In the genomic region with DNA sequence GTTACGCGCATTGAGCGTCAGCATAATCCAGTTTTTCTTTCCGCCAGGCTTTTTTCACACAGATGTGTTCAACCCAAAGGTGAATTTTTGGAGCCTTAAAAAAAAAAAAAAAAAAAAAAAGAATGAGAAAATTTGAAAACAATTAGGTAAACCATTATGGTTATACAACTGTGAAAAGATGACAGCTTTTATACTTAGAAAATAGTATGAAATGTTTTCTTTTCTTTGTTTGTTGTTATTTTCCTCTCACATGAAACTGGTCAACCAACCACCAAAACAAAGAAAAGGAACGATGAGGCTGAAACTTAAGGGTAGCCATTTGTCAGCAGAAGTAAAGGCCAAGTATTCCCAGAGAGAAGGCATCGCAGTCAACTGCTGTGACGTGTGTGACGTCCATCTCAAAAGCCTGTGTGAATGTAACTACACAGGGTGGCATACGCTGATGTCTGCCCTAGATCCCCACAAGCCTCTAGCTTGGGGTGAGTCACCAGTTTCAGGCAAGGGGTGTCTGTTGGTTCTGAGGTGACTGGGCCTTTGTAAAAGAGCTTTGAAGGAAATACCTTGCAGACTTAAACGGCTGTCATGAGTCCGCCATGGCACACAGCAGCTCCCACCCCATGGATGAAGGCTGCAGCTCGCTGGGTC, we compare ENCODE assay signal across 12 cellular contexts.
DNase-seq lines count a peak whose midpoint lies in the region; ATAC-seq, FAIRE-seq and TF ChIP-seq lines count a peak whose summit lies in the region.
"Had no signal": no experiment of that assay in that cellular context is flagged by ENCODE, and none has a peak within 500 bp of the region (broad histone marks: within the 10 kb centered on the region; RNA-seq: fewer than 3 reads in every experiment).

No MANE protein-coding gene starts in this region.

- no peaks in the 10 kb centered on the region for H4K20me1 ChIP-seq in astrocyte (ENCODE audit: insufficient read depth, low read length)

- no CpG with 5 or more reads among the region's 12 CpGs for WGBS in neuronal stem cell (ENCODE audit: extremely low coverage in 2 of 2, insufficient read length in 2 of 2, insufficient replicate concordance in 1 of 2), 2 donors

- H3K4me2 ChIP-seq in astrocyte (ENCODE audit: low read length) (no peak overlapping the region), neuronal stem cell (ENCODE audit: insufficient read depth, low read length, poor library complexity, severe bottlenecking) (no peak overlapping the region)

- H3K23ac ChIP-seq in neuronal stem cell (ENCODE audit: low read depth, low read length, poor library complexity) = no peak overlapping the region

- no peak for TF ChIP-seq CTCF in astrocyte (IDR thresholded peaks at IDR 0.05; ENCODE audit: insufficient read depth, low read depth, low read length)

- H2BK12ac ChIP-seq in neuronal stem cell (ENCODE audit: low read length) = no peak overlapping the region

- peaks cover 7% of the 10 kb centered on the region for H3K9me3 Mint-ChIP-seq in astrocyte (ENCODE audit: unreplicated experiment)

- H3K36me3 Mint-ChIP-seq in astrocyte (ENCODE audit: low read depth, unreplicated experiment) = peaks cover 5% of the 10 kb centered on the region

- H2AFZ ChIP-seq in astrocyte (ENCODE audit: low read depth, low read length) = no peak overlapping the region
- no peak overlapping the region for H2AFZ ChIP-seq in neuronal stem cell (ENCODE audit: low read length)

- peak overlapping the region; percentile 41 for H3K18ac ChIP-seq in neuronal stem cell (ENCODE audit: low read length)

- H3K4me3 Mint-ChIP-seq in astrocyte (ENCODE audit: unreplicated experiment) = no peak overlapping the region

- no peaks in the 10 kb centered on the region for H3K27me3 ChIP-seq in astrocyte (ENCODE audit: insufficient read depth, low read length)
- H3K27me3 ChIP-seq in neuronal stem cell (ENCODE audit: control insufficient read depth in 3 of 3, insufficient read depth in 3 of 3, low read depth in 1 of 3, low read length in 3 of 3) = no peaks in the 10 kb centered on the region

- no peak overlapping the region for H2BK120ac ChIP-seq in neuronal stem cell (ENCODE audit: low read depth, low read length)

- no peak overlapping the region for H4K8ac ChIP-seq in neuronal stem cell (ENCODE audit: low read depth, low read length)

- no peaks in the 10 kb centered on the region for H3K79me1 ChIP-seq in neuronal stem cell (ENCODE audit: low read depth, low read length)

- H3K4me1 Mint-ChIP-seq in astrocyte (ENCODE audit: low read depth, unreplicated experiment) = peaks cover 79% of the 10 kb centered on the region

- no peak overlapping the region for H4K91ac ChIP-seq in neuronal stem cell (ENCODE audit: low read depth, low read length, poor library complexity)

- no peak overlapping the region for H3K4ac ChIP-seq in neuronal stem cell (ENCODE audit: low read length)

- H3K36me3 ChIP-seq in astrocyte (ENCODE audit: insufficient read depth, low read length) = no peaks in the 10 kb centered on the region
- H3K36me3 ChIP-seq in neuronal stem cell (replicated peaks in 1 of 2; ENCODE audit: control insufficient read depth in 2 of 2, insufficient read depth in 2 of 2, low read length in 2 of 2) = no peaks in the 10 kb centered on the region

- no peak for ATAC-seq in GM21717 (IDR thresholded peaks at IDR 0.05; ENCODE audit: unreplicated experiment)
- ATAC-seq: mucosa of descending colon had no signal

- H3K9ac ChIP-seq in astrocyte (ENCODE audit: low read length) = peak overlapping the region; percentile 1
- no peak overlapping the region for H3K9ac ChIP-seq in neuronal stem cell (ENCODE audit: low read depth, low read length, poor library complexity)

- FAIRE-seq in astrocyte (lab: Jason Lieb, UNC) = no peak
- FAIRE-seq: endometrium had no signal

- DNase-seq in A172 (ENCODE audit: low spot score) = peak; percentile 39
- peak; percentile 55 for DNase-seq in Daoy (ENCODE audit: low read depth)
- no peak for DNase-seq in astrocyte (ENCODE audit: low read depth)
- DNase-seq in neuronal stem cell (ENCODE audit: low spot score) = no peak
- DNase-seq in RPMI8226 = no peak
- no peak for DNase-seq in DMS79 treated with DMSO at 0.1 percent for 48 hours (lab: John Stamatoyannopoulos, UW)
- DNase-seq: mucosa of descending colon, NCI-H1048, NCI-H524 treated with DMSO at 0.1 percent for 48 hours had no signal

- H3K27ac Mint-ChIP-seq in astrocyte (ENCODE audit: unreplicated experiment) = peak overlapping the region; percentile 86

- no peak overlapping the region for H2BK15ac ChIP-seq in neuronal stem cell (ENCODE audit: low read length)

- H3K14ac ChIP-seq in neuronal stem cell (ENCODE audit: low read length) = no peak overlapping the region

- H3K4me1 ChIP-seq in astrocyte (ENCODE audit: insufficient read depth, low read length) (peaks cover 34% of the 10 kb centered on the region), neuronal stem cell (ENCODE audit: control insufficient read depth in 2 of 2, insufficient read depth in 1 of 2, low read depth in 1 of 2, low read length in 2 of 2) (peaks cover 28 to 38% of the 10 kb centered on the region in 2 donors)

- H3K27me3 Mint-ChIP-seq in astrocyte (ENCODE audit: low read depth, unreplicated experiment) = no peaks in the 10 kb centered on the region

- H2BK5ac ChIP-seq in neuronal stem cell (ENCODE audit: low read length) = peak overlapping the region; percentile 16

- no peak overlapping the region for H3K4me3 ChIP-seq in astrocyte (ENCODE audit: insufficient read depth, low read depth, low read length)
- no peak overlapping the region for H3K4me3 ChIP-seq in neuronal stem cell (ENCODE audit: low read length in 2 of 2)
- H3K4me3 ChIP-seq: mucosa of descending colon, skin epidermis had no signal

- H3K27ac ChIP-seq in astrocyte (ENCODE audit: low read depth, low read length) (peak overlapping the region; percentile 57), neuronal stem cell (replicated peaks; ENCODE audit: low read length) (no peak overlapping the region)

- no peaks in the 10 kb centered on the region for H3K79me2 ChIP-seq in astrocyte (ENCODE audit: insufficient read depth, low read length)

- H2AK5ac ChIP-seq in neuronal stem cell (ENCODE audit: low read depth, low read length) = no peak overlapping the region

- H3K9me3 ChIP-seq in astrocyte (ENCODE audit: insufficient read depth, low read depth, low read length) (no peaks in the 10 kb centered on the region), neuronal stem cell (replicated peaks in 1 of 2; ENCODE audit: control insufficient read depth in 2 of 2, insufficient read depth in 1 of 2, low read depth in 1 of 2, low read length in 2 of 2) (peaks cover 0 to 2% of the 10 kb centered on the region in 2 donors)
- H3K9me3 ChIP-seq: mucosa of descending colon had no signal

Comparison
In these comparisons a context has a peak if more than half of its experiments do, and no peak if none do; other contexts are left out.
1. DNase-seq: peak in A172 (single experiment) and Daoy (single experiment); none in astrocyte (single experiment), neuronal stem cell (single experiment), RPMI8226 (single experiment) and DMS79 treated with DMSO at 0.1 percent for 48 hours (single experiment).